Comparison of ENCODE assay signal across 10 cellular contexts in the genomic region with DNA sequence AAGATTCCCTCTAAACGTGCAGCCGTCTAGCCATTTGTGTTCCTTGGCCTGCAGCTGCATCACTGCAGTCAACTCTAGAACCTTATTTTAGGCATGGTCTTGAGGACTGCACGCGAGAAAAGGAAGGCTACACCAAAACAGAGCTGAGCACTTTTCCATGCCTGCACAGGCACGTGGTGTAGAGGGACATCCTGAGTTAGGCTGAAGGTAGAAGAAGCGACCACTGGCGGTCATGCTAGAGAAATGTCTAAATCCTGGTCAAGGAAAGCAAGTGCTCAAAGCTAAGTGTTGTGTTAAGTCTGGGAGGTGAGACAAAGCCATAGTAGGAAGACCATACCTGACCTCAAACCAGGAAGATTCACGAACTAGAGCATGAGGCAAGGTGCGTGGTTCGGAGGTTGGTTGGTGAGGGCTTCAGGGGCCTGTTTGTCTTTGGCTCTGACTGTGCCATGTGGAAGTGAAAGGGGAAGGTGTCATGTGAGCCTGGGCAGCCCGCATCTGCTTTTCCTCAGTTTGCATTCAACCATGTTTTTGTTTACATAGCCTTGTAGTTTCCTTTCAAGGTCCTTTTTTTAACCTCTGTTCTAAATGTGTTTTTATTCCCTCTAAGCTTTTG.
DNase-seq lines count a peak whose midpoint lies in the region; ATAC-seq and TF ChIP-seq lines count a peak whose summit lies in the region.
"Had no signal": no experiment of that assay in that cellular context is flagged by ENCODE, and none has a peak within 500 bp of the region (broad histone marks: within the 10 kb centered on the region; RNA-seq: fewer than 3 reads in every experiment).

No MANE protein-coding gene starts in this region.

- peak; percentile 58 for DNase-seq in NAMALWA (ENCODE audit: low spot score)
- DNase-seq in DMS153 treated with DMSO at 0.1 percent for 48 hours (lab: John Stamatoyannopoulos, UW; ENCODE audit: unreplicated experiment), result no peak
- DNase-seq in activated CD4-positive, alpha-beta T cell treated with anti-CD3 and anti-CD28 coated beads, Interleukin-2, amount 10 ng/mL, durations not matched to agents 24 days and 14 days, result no peak
- DNase-seq in NCI-H69 (lab: John Stamatoyannopoulos, UW), result no peak
- DNase-seq: hippocampal formation, ovary had no signal

- no peak for TF ChIP-seq CTCF in nephron (IDR thresholded peaks at IDR 0.05; ENCODE audit: unreplicated experiment in 3 of 3)

- ATAC-seq in GM18868 (IDR thresholded peaks at IDR 0.05; ENCODE audit: unreplicated experiment) (peak; percentile 92), HG02588 (IDR thresholded peaks at IDR 0.05; ENCODE audit: unreplicated experiment) (peak; percentile 88), HG03045 (IDR thresholded peaks at IDR 0.05; ENCODE audit: unreplicated experiment) (no peak)

- peaks cover 51% of the 10 kb centered on the region for H3K36me3 Mint-ChIP-seq in nephron (ENCODE audit: low read depth)
- H3K36me3 Mint-ChIP-seq in activated CD4-positive, alpha-beta T cell treated with anti-CD3 and anti-CD28 coated beads, Interleukin-2, amount 10 ng/mL, durations not matched to agents 24 days and 14 days (ENCODE audit: low read depth), result no peaks in the 10 kb centered on the region

- intact Hi-C loops in activated CD4-positive, alpha-beta T cell treated with anti-CD3 and anti-CD28 coated beads, Interleukin-2, amount 10 ng/mL, durations not matched to agents 24 days and 14 days (cut with micrococcal nuclease), result loop anchor here (5.0 kb wide), 3 partner anchors 79 to 236 kb away; partner anchors contain the start of genes AASDH and CEP135

- H3K9me3 Mint-ChIP-seq in nephron, result peaks cover 4% of the 10 kb centered on the region
- H3K9me3 Mint-ChIP-seq in activated CD4-positive, alpha-beta T cell treated with anti-CD3 and anti-CD28 coated beads, Interleukin-2, amount 10 ng/mL, durations not matched to agents 24 days and 14 days, result peaks cover 9% of the 10 kb centered on the region

- no peak overlapping the region for H3K4me3 Mint-ChIP-seq in nephron
- no peak overlapping the region for H3K4me3 Mint-ChIP-seq in activated CD4-positive, alpha-beta T cell treated with anti-CD3 and anti-CD28 coated beads, Interleukin-2, amount 10 ng/mL, durations not matched to agents 24 days and 14 days

- no peaks in the 10 kb centered on the region for H3K27me3 Mint-ChIP-seq in nephron (ENCODE audit: low read depth)
- H3K27me3 Mint-ChIP-seq in activated CD4-positive, alpha-beta T cell treated with anti-CD3 and anti-CD28 coated beads, Interleukin-2, amount 10 ng/mL, durations not matched to agents 24 days and 14 days, result no peaks in the 10 kb centered on the region

- peaks cover 72% of the 10 kb centered on the region for H3K4me1 Mint-ChIP-seq in nephron
- H3K4me1 Mint-ChIP-seq in activated CD4-positive, alpha-beta T cell treated with anti-CD3 and anti-CD28 coated beads, Interleukin-2, amount 10 ng/mL, durations not matched to agents 24 days and 14 days, result peaks cover 27% of the 10 kb centered on the region

- H3K27ac Mint-ChIP-seq in nephron, result peak overlapping the region; percentile 18 to 74 (median 57)
- no peak overlapping the region for H3K27ac Mint-ChIP-seq in activated CD4-positive, alpha-beta T cell treated with anti-CD3 and anti-CD28 coated beads, Interleukin-2, amount 10 ng/mL, durations not matched to agents 24 days and 14 days
